Comparison of ENCODE assay signal across 11 cellular contexts in genomic region chr1:40060351-40060750, GRCh38. TPM values are rescaled to one million over a fixed set of nuclear protein-coding genes. Genes with fewer than 3 reads are reported as not detected.
DNase-seq lines count a peak whose midpoint lies in the region; ATAC-seq and TF ChIP-seq lines count a peak whose summit lies in the region.
"Had no signal": no experiment of that assay in that cellular context is flagged by ENCODE, and none has a peak within 500 bp of the region (broad histone marks: within the 10 kb centered on the region; RNA-seq: fewer than 3 reads in every experiment).

No MANE protein-coding gene starts in this region.

- H3K4me3 ChIP-seq in DND-41 (ENCODE audit: low read depth in 1 of 2, low read length in 2 of 2) (no peak overlapping the region), OCI-LY1 (ENCODE audit: low read depth, low read length, poor library complexity, severe bottlenecking) (peak overlapping the region; percentile 34), skin epidermis (no peak overlapping the region)
- peak overlapping the region; percentile 4 for H3K4me3 ChIP-seq in effector memory CD4-positive, alpha-beta T cell (ENCODE audit: insufficient read depth, low read depth, low read length, poor library complexity, severe bottlenecking)

- H3K27ac ChIP-seq in DND-41 (ENCODE audit: low read length) (peak overlapping the region; percentile 69), OCI-LY1 (ENCODE audit: low read depth, low read length, poor library complexity, severe bottlenecking) (peak overlapping the region; percentile 90), skin epidermis (peak overlapping the region in 17 of 21 experiments; percentile 11 to 88 (median 66))
- H3K27ac ChIP-seq in effector memory CD4-positive, alpha-beta T cell (ENCODE audit: insufficient read depth, low read length, poor library complexity, severe bottlenecking), result peak overlapping the region; percentile 57

- TF ChIP-seq CTCF in DND-41 (IDR thresholded peaks at IDR 0.05; ENCODE audit: borderline replicate concordance, extremely low read depth, low read length, poor library complexity, severe bottlenecking), result no peak
- TF ChIP-seq CTCF in OCI-LY1 (IDR thresholded peaks at IDR 0.05; ENCODE audit: low read length), result no peak
- no peak for TF ChIP-seq CTCF in omental fat pad (IDR thresholded peaks at IDR 0.05)

- H3K9ac ChIP-seq in DND-41 (ENCODE audit: low read depth, low read length), result no peak overlapping the region
- peak overlapping the region; percentile 42; the same call in 1 of the 2 replicates for H3K9ac ChIP-seq in OCI-LY1 (ENCODE audit: low read length)

- DNase-seq in DND-41 (no peak), omental fat pad (ENCODE audit: low spot score) (no peak), midbrain (lab: John Stamatoyannopoulos, UW) (no peak)
- no peak for DNase-seq in effector memory CD4-positive, alpha-beta T cell
- no peak for DNase-seq in activated effector memory CD4-positive, alpha-beta T cell treated with Interleukin-2 at 50 U/mL for 16 hours
- DNase-seq: hippocampal formation, NCI-H2081 treated with DMSO at 0.1 percent for 48 hours, Right ventricle myocardium superior had no signal

- H3K4me1 ChIP-seq in DND-41 (ENCODE audit: insufficient read depth, low read length) (peaks cover 42% of the 10 kb centered on the region), OCI-LY1 (ENCODE audit: insufficient read depth, low read length, severe bottlenecking) (peaks cover 61% of the 10 kb centered on the region)
- H3K4me1 ChIP-seq in effector memory CD4-positive, alpha-beta T cell (ENCODE audit: control insufficient read depth, insufficient read depth, low read length, poor library complexity, severe bottlenecking), result peaks cover 77% of the 10 kb centered on the region

- ATAC-seq in DND-41 (ENCODE audit: insufficient read depth, low read depth) (no peak), HG03469 (IDR thresholded peaks at IDR 0.05; ENCODE audit: unreplicated experiment) (no peak), omental fat pad (ENCODE audit: low FRiP score) (no peak)

- H3K36me3 ChIP-seq in DND-41 (ENCODE audit: insufficient read depth, low read length), result peaks cover 72% of the 10 kb centered on the region
- H3K36me3 ChIP-seq in OCI-LY1 (ENCODE audit: insufficient read depth, low read length), result peaks cover 74% of the 10 kb centered on the region
- peaks cover 48% of the 10 kb centered on the region for H3K36me3 ChIP-seq in effector memory CD4-positive, alpha-beta T cell (ENCODE audit: control insufficient read depth, insufficient read depth, low read length)

- H3K79me2 ChIP-seq in DND-41 (ENCODE audit: insufficient read depth, low read length) (peaks cover 36% of the 10 kb centered on the region), OCI-LY1 (ENCODE audit: insufficient read depth, low read length) (peaks cover 29% of the 10 kb centered on the region)

- H3K9me3 ChIP-seq in DND-41 (ENCODE audit: insufficient read depth, low read length, severe bottlenecking) (no peaks in the 10 kb centered on the region), OCI-LY1 (ENCODE audit: low read length) (no peaks in the 10 kb centered on the region)
- no peaks in the 10 kb centered on the region for H3K9me3 ChIP-seq in effector memory CD4-positive, alpha-beta T cell (ENCODE audit: control insufficient read depth, low read length)

- no peak overlapping the region for H2AFZ ChIP-seq in DND-41 (ENCODE audit: low read depth, low read length)
- no peak overlapping the region for H2AFZ ChIP-seq in OCI-LY1 (ENCODE audit: low read length)

- H4K20me1 ChIP-seq in DND-41 (ENCODE audit: insufficient read depth, low read length), result peaks cover 28% of the 10 kb centered on the region
- no peaks in the 10 kb centered on the region for H4K20me1 ChIP-seq in OCI-LY1 (ENCODE audit: insufficient read depth, low read length)

- no peaks in the 10 kb centered on the region for H3F3A ChIP-seq in OCI-LY1 (ENCODE audit: insufficient read depth, low read length)

- no peaks in the 10 kb centered on the region for H3K9me2 ChIP-seq in OCI-LY1 (ENCODE audit: low read depth, low read length)

- no peak overlapping the region for H3K4me2 ChIP-seq in DND-41 (ENCODE audit: insufficient read depth, low read length)
- peak overlapping the region; percentile 62 for H3K4me2 ChIP-seq in OCI-LY1 (ENCODE audit: low read length)

- no peaks in the 10 kb centered on the region for H3K27me3 ChIP-seq in DND-41 (ENCODE audit: insufficient read depth, low read length, poor library complexity)
- H3K27me3 ChIP-seq in OCI-LY1 (ENCODE audit: insufficient read depth, low read length), result no peaks in the 10 kb centered on the region
- H3K27me3 ChIP-seq in effector memory CD4-positive, alpha-beta T cell (replicated peaks; ENCODE audit: control insufficient read depth, insufficient read depth, low read length, poor library complexity, severe bottlenecking), result no peaks in the 10 kb centered on the region

RNA-seq across cellular contexts. Expression of gene CAP1, which starts 19.8 kb away (rescaled TPM):
- 100 to 1,000 TPM; 230 to 364 (median 290) TPM for total RNA-seq in omental fat pad

RNA-seq across cellular contexts. Expression of gene PPT1, which starts 36.7 kb away (rescaled TPM):
- total RNA-seq in omental fat pad, result 100 to 1,000 TPM in 2 of 4 donors, 10 to 100 TPM in 2; 57.7 to 116 (median 92.4) TPM

Comparison
In these comparisons a context has a peak if more than half of its experiments do, and no peak if none do; other contexts are left out.
1. H3K4me3 ChIP-seq: peak in OCI-LY1 (single experiment) and effector memory CD4-positive, alpha-beta T cell (single experiment); none in DND-41 (0 of 2) and skin epidermis (0 of 7).
2. Peak in every context shown above with its lines, with median percentiles within 50 percentile points of each other: H3K27ac ChIP-seq.